Comparison of ENCODE assay signal across 7 cellular contexts in genomic region chr7:120402368-120402767, GRCh38.
DNase-seq lines count a peak whose midpoint lies in the region; ATAC-seq, FAIRE-seq and TF ChIP-seq lines count a peak whose summit lies in the region.

No MANE protein-coding gene starts in this region.

- no peak for TF ChIP-seq POLR2A in adrenal gland (IDR thresholded peaks at IDR 0.05)

- no peaks in the 10 kb centered on the region for H3K27me3 ChIP-seq in adrenal gland

- FAIRE-seq in D721Med (lab: Jason Lieb, UNC): no peak

- H3K27ac ChIP-seq in adrenal gland: no peak overlapping the region

- H3K9me3 ChIP-seq in adrenal gland (replicated peaks in 1 of 3): no peaks in the 10 kb centered on the region

- intact Hi-C loops in adrenal gland (cut with DNase I): no loop called here

- no peaks in the 10 kb centered on the region for H3K4me1 ChIP-seq in adrenal gland (replicated peaks in 1 of 2)

- H3K36me3 ChIP-seq in adrenal gland (replicated peaks in 1 of 2): no peaks in the 10 kb centered on the region

- DNase-seq in amniotic epithelial cell (ENCODE audit: low read depth): peak; percentile 83
- DNase-seq in renal cortical epithelial cell (ENCODE audit: low read depth): peak; percentile 68
- DNase-seq in adrenal gland: no peak
- DNase-seq in D721Med (ENCODE audit: insufficient read length, low spot score): no peak
- no peak for DNase-seq in NCI-H1436 treated with DMSO at 0.1 percent for 48 hours (lab: John Stamatoyannopoulos, UW)

- TF ChIP-seq CTCF in adrenal gland (IDR thresholded peaks at IDR 0.05) (no peak), D721Med (IDR thresholded peaks at IDR 0.05; ENCODE audit: insufficient read depth, missing control alignments) (no peak)

- no peak overlapping the region for H3K4me3 ChIP-seq in adrenal gland

- ATAC-seq in GM19395 (IDR thresholded peaks at IDR 0.05; ENCODE audit: unreplicated experiment): peak; percentile 72
- peak; percentile 52 for ATAC-seq in HG02943 (IDR thresholded peaks at IDR 0.05; ENCODE audit: low read depth, unreplicated experiment)

- 25 to 40% (median 35%) methylated on average over 2 of the region's 2 CpGs for WGBS in adrenal gland, 4 donors

Comparison
In these comparisons a context has a peak if more than half of its experiments do, and no peak if none do; other contexts are left out.
1. DNase-seq: peak in amniotic epithelial cell (single experiment) and renal cortical epithelial cell (single experiment); none in adrenal gland (0 of 7), D721Med (single experiment) and NCI-H1436 treated with DMSO at 0.1 percent for 48 hours (single experiment).